In genomic region chr11:15941206-15941770, GRCh38 we compare ENCODE assay signal across 8 cellular contexts.
DNase-seq lines count a peak whose midpoint lies in the region; ATAC-seq and TF ChIP-seq lines count a peak whose summit lies in the region.

No MANE protein-coding gene starts in this region.

- no peak overlapping the region for H3K27ac Mint-ChIP-seq in Calu3 (ENCODE audit: unreplicated experiment)
- no peak overlapping the region for H3K27ac Mint-ChIP-seq in T-helper 2 cell treated with Interferon-gamma antibody and Interleukin-4, amounts not matched to agents 5 μg/mL and 100 μg/mL, for 36 hours

- H3K9me3 Mint-ChIP-seq in Calu3 (ENCODE audit: low read depth, unreplicated experiment) = peaks cover 7% of the 10 kb centered on the region
- H3K9me3 Mint-ChIP-seq in T-helper 2 cell treated with Interferon-gamma antibody and Interleukin-4, amounts not matched to agents 5 μg/mL and 100 μg/mL, for 36 hours = no peaks in the 10 kb centered on the region

- H3K27me3 ChIP-seq in heart left ventricle = no peaks in the 10 kb centered on the region

- H3K4me3 ChIP-seq in heart left ventricle = peak overlapping the region in 1 of 12 donors; percentile 1

- peaks cover 0 to 4% (median under 1%) of the 10 kb centered on the region in 12 donors for H3K9me3 ChIP-seq in heart left ventricle

- peaks cover 21% of the 10 kb centered on the region for H3K4me1 Mint-ChIP-seq in Calu3 (ENCODE audit: low read depth, unreplicated experiment)
- no peaks in the 10 kb centered on the region for H3K4me1 Mint-ChIP-seq in T-helper 2 cell treated with Interferon-gamma antibody and Interleukin-4, amounts not matched to agents 5 μg/mL and 100 μg/mL, for 36 hours (ENCODE audit: low read depth)

- DNase-seq in Calu3 (no peak), heart left ventricle (peak in 2 of 5 donors; percentile 30 to 50), NOMO-1 treated with DMSO at 0.1 percent for 48 hours (lab: John Stamatoyannopoulos, UW; ENCODE audit: unreplicated experiment) (no peak), mucosa of gallbladder (ENCODE audit: low spot score) (no peak), NCI-H1417 (lab: John Stamatoyannopoulos, UW) (no peak)
- peak; percentile 5 for DNase-seq in T-helper 2 cell treated with Interferon-gamma antibody and Interleukin-4, amounts not matched to agents 5 μg/mL and 100 μg/mL, for 36 hours (ENCODE audit: low spot score)
- peak; percentile 5 to 21 for DNase-seq in stimulated activated CD8-positive, alpha-beta memory T cell treated with anti-CD3 and anti-CD28 coated beads, Interleukin-2, amount 100 ng/mL, for 48 hours (ENCODE audit: low read depth in 2 of 2)

- intact Hi-C loops in Calu3 (cut with micrococcal nuclease; ENCODE audit: unreplicated experiment) (no loop called here), heart left ventricle (cut with DNase I) (loop anchor here in 5 of 10 donors (2.0 to 10.0 kb wide), 3 partner anchors 664 to 672 kb away; no protein-coding TSS in a partner anchor)

- TF ChIP-seq POLR2A in heart left ventricle (IDR thresholded peaks at IDR 0.05) = no peak

- no peak overlapping the region for H3K27ac ChIP-seq in heart left ventricle

- BruUV-seq in Calu3 (replicated peaks; lab: Mats Ljungman, UMichigan) = no TSS peak

- no peaks in the 10 kb centered on the region for H3K36me3 Mint-ChIP-seq in Calu3 (ENCODE audit: insufficient read depth, unreplicated experiment)
- H3K36me3 Mint-ChIP-seq in T-helper 2 cell treated with Interferon-gamma antibody and Interleukin-4, amounts not matched to agents 5 μg/mL and 100 μg/mL, for 36 hours (ENCODE audit: low read depth) = no peaks in the 10 kb centered on the region

- CTCF ChIA-PET in Calu3 (lab: Charles Lee) = no interaction called here

- ATAC-seq in GM21515 (IDR thresholded peaks at IDR 0.05; ENCODE audit: unreplicated experiment) (peak; percentile 72), heart left ventricle (peak in 3 of 4 donors; percentile 47 to 84 (median 66))

- WGBS in heart left ventricle, 4 donors = 41 to 67% (median 55%) methylated on average over 6 to 36 of the region's 36 CpGs

- peaks cover 0 to 6% (median 0%) of the 10 kb centered on the region in 12 donors for H3K4me1 ChIP-seq in heart left ventricle

- no peaks in the 10 kb centered on the region for H3K36me3 ChIP-seq in heart left ventricle

- no peak overlapping the region for H3K4me3 Mint-ChIP-seq in Calu3 (ENCODE audit: low read depth, unreplicated experiment)
- no peak overlapping the region for H3K4me3 Mint-ChIP-seq in T-helper 2 cell treated with Interferon-gamma antibody and Interleukin-4, amounts not matched to agents 5 μg/mL and 100 μg/mL, for 36 hours

- no peaks in the 10 kb centered on the region for H3K27me3 Mint-ChIP-seq in Calu3 (ENCODE audit: unreplicated experiment)
- no peaks in the 10 kb centered on the region for H3K27me3 Mint-ChIP-seq in T-helper 2 cell treated with Interferon-gamma antibody and Interleukin-4, amounts not matched to agents 5 μg/mL and 100 μg/mL, for 36 hours (ENCODE audit: low read depth)

- TF ChIP-seq CTCF in Calu3 (IDR thresholded peaks at IDR 0.05; ENCODE audit: unreplicated experiment) (peak; percentile 51), heart left ventricle (IDR thresholded peaks at IDR 0.05) (peak; percentile 65 to 91 (median 82))

Comparison
In these comparisons a context has a peak if more than half of its experiments do, and no peak if none do; other contexts are left out.
1. DNase-seq: peak in T-helper 2 cell treated with Interferon-gamma antibody and Interleukin-4, amounts not matched to agents 5 μg/mL and 100 μg/mL, for 36 hours (single experiment) and stimulated activated CD8-positive, alpha-beta memory T cell treated with anti-CD3 and anti-CD28 coated beads, Interleukin-2, amount 100 ng/mL, for 48 hours (2 of 2); none in Calu3 (single experiment), NOMO-1 treated with DMSO at 0.1 percent for 48 hours (single experiment), mucosa of gallbladder (single experiment) and NCI-H1417 (0 of 3).